19 cellular contexts compared by ENCODE assay signal in the genomic region with DNA sequence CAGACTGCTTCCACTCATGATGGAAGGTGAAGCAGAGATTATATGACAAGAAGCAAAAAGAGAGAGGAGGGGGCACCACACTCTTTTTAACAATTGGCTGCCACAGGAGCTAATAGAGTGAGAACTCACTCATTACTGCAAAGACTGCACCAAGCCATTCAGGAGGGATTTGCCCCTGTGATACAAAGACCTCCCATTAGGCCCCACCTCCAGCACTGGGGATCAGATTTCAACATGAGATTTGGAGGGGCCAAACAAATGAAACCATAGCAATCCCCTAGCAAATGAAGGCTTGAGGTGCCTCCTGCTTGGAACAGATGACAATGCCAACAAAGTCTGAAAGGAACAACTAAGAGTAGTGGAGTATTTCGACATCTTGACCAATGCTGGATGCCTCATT.
A peak's percentile ranks its signal among the peaks of the same experiment; 100 is the strongest.
DNase-seq lines count a peak whose midpoint lies in the region; ATAC-seq, FAIRE-seq and TF ChIP-seq lines count a peak whose summit lies in the region.
"Had no signal": no experiment of that assay in that cellular context is flagged by ENCODE, and none has a peak within 500 bp of the region (broad histone marks: within the 10 kb centered on the region; RNA-seq: fewer than 3 reads in every experiment).

No MANE protein-coding gene starts in this region.

- H3K4me3 ChIP-seq in HUES64 (ENCODE audit: low read length) (no peak overlapping the region), ectodermal cell (ENCODE audit: insufficient read depth, low read depth, low read length) (no peak overlapping the region), small intestine (ENCODE audit: low read depth in 1 of 2, low read length in 2 of 2) (no peak overlapping the region), WERI-Rb-1 (ENCODE audit: low read depth, low read length) (no peak overlapping the region)
- H3K4me3 ChIP-seq: A549, GM23248 had no signal

- H3K9ac ChIP-seq in HUES64 (ENCODE audit: low read depth, low read length) = no peak overlapping the region
- H3K9ac ChIP-seq: GM23248 had no signal

- DNase-seq in ELF-1 (ENCODE audit: low read depth, low spot score) = peak; percentile 15
- DNase-seq in iPS-NIHi7 (ENCODE audit: extremely low spot score) = peak; percentile 28
- DNase-seq in small intestine = no peak
- no peak for DNase-seq in WERI-Rb-1
- DNase-seq: C1 segment of cervical spinal cord, GM23248, HFFc6, Karpas-422, NCI-H1105 treated with DMSO at 0.1 percent for 48 hours, NCI-H1930, NCI-H226, NCI-H524 treated with DMSO at 0.1 percent for 48 hours, SHP77 treated with DMSO at 0.1 percent for 48 hours had no signal

- no peaks in the 10 kb centered on the region for H3K36me3 ChIP-seq in HUES64 (ENCODE audit: insufficient read depth, low read length)
- no peaks in the 10 kb centered on the region for H3K36me3 ChIP-seq in ectodermal cell (ENCODE audit: control insufficient read depth, insufficient read depth, low read length)
- H3K36me3 ChIP-seq in small intestine (ENCODE audit: control insufficient read depth in 2 of 2, insufficient read depth in 2 of 2, low read length in 2 of 2) = no peaks in the 10 kb centered on the region
- H3K36me3 ChIP-seq in WERI-Rb-1 = no peaks in the 10 kb centered on the region

- ATAC-seq in activated CD4-positive, CD25-positive, alpha-beta regulatory T cell treated with anti-CD3 and anti-CD28 coated beads, Interleukin-2, amount 50 U/mL, for 24 hours = no peak
- ATAC-seq: A549, SK-N-SH treated with all-trans-retinoic acid at 6 μM for 48 hours had no signal

- FAIRE-seq in small intestine (lab: Jason Lieb, UNC) = no peak
- FAIRE-seq: A549, GM12892 had no signal

- WGBS in HUES64 = 88% methylated on average over 1 of the region's 1 CpG
- WGBS in ectodermal cell, 2 experiments = 69 to 71% methylated on average over 1 of the region's 1 CpG
- WGBS in small intestine, 3 donors = 30 to 61% (median 31%) methylated on average over 1 of the region's 1 CpG

- H3K4me1 ChIP-seq in HUES64 (ENCODE audit: insufficient read depth, low read length) = peaks cover 16% of the 10 kb centered on the region
- H3K4me1 ChIP-seq in ectodermal cell (ENCODE audit: control insufficient read depth, insufficient read depth, low read length) = peaks cover 5% of the 10 kb centered on the region
- no peaks in the 10 kb centered on the region for H3K4me1 ChIP-seq in small intestine (ENCODE audit: control insufficient read depth in 2 of 2, insufficient read depth in 1 of 2, low read depth in 1 of 2, low read length in 1 of 2)
- H3K4me1 ChIP-seq: A549 had no signal

- H3K27ac ChIP-seq in HUES64 (ENCODE audit: low read depth, low read length) = peak overlapping the region; percentile 52; the same call in 1 of the 2 replicates
- H3K27ac ChIP-seq in ectodermal cell (ENCODE audit: insufficient read depth, low read depth, low read length, poor library complexity, severe bottlenecking) = peak overlapping the region; percentile 75
- H3K27ac ChIP-seq in small intestine (ENCODE audit: low read depth in 1 of 2, low read length in 1 of 2) = no peak overlapping the region
- no peak overlapping the region for H3K27ac ChIP-seq in WERI-Rb-1
- H3K27ac ChIP-seq: A549, GM23248 had no signal

- TF ChIP-seq CTCF in WERI-Rb-1 (IDR thresholded peaks at IDR 0.05; ENCODE audit: low read depth, low read length) = no peak

- no peaks in the 10 kb centered on the region for H3K9me3 ChIP-seq in HUES64 (ENCODE audit: insufficient read depth, low read depth, low read length)
- H3K9me3 ChIP-seq in ectodermal cell (ENCODE audit: control insufficient read depth, low read length) = no peaks in the 10 kb centered on the region
- H3K9me3 ChIP-seq in small intestine (ENCODE audit: control insufficient read depth, low read depth) = no peaks in the 10 kb centered on the region
- H3K9me3 ChIP-seq in WERI-Rb-1 (ENCODE audit: severe bottlenecking) = peaks cover 11% of the 10 kb centered on the region
- H3K9me3 ChIP-seq: A549 had no signal

- H3K27me3 ChIP-seq in HUES64 (ENCODE audit: insufficient read depth, low read length) (no peaks in the 10 kb centered on the region), ectodermal cell (ENCODE audit: control insufficient read depth, insufficient read depth, low read length, poor library complexity, severe bottlenecking) (no peaks in the 10 kb centered on the region), small intestine (ENCODE audit: control insufficient read depth in 2 of 2, insufficient read depth in 2 of 2, low read length in 2 of 2) (no peaks in the 10 kb centered on the region), WERI-Rb-1 (ENCODE audit: insufficient read depth, low read depth, severe bottlenecking) (peaks cover 2% of the 10 kb centered on the region)

Comparison
In these comparisons a context has a peak if more than half of its experiments do, and no peak if none do; other contexts are left out.
1. DNase-seq: peak in ELF-1 (single experiment) and iPS-NIHi7 (single experiment); none in small intestine (single experiment) and WERI-Rb-1 (single experiment).
2. H3K27ac ChIP-seq: peak in HUES64 (single experiment) and ectodermal cell (single experiment); none in small intestine (0 of 2) and WERI-Rb-1 (single experiment).